In genomic region chr4:181017038-181017437, GRCh38 we compare ENCODE assay signal across 28 cellular contexts.
"Had no signal": no experiment of that assay in that cellular context is flagged by ENCODE, and none has a peak within 500 bp of the region (broad histone marks: within the 10 kb centered on the region; RNA-seq: fewer than 3 reads in every experiment).

No MANE protein-coding gene starts in this region.

- H3K27ac Mint-ChIP-seq: activated CD4-positive, alpha-beta T cell treated with anti-CD3 and anti-CD28 coated beads, Interleukin-2, amount 10 ng/mL, durations not matched to agents 7 days and 5 days; activated CD8-positive, alpha-beta T cell treated with anti-CD3 and anti-CD28 coated beads, Interleukin-2, amount 10 ng/mL, durations not matched to agents 7 days and 5 days; activated naive CD4-positive, alpha-beta T cell treated with anti-CD3 and anti-CD28 coated beads, Interleukin-2, amount 50 U/mL, for 24 hours; activated T-cell treated with anti-CD3 and anti-CD28 coated beads, Interleukin-2, amount 50 U/mL, for 24 hours; activated T-helper 2 cell treated with anti-CD3 and anti-CD28 coated beads, Interferon-gamma antibody, Interleukin-2, Interleukin-4, amounts not matched to agents 10 μg/mL and 5 μg/mL and 100 μg/mL, durations not matched to agents 14 hours and 24 hours and 36 hours; T-helper 17 cell had no signal

- DNase-seq: activated CD4-positive, alpha-beta T cell treated with anti-CD3 and anti-CD28 coated beads, Interleukin-2, amount 10 ng/mL, durations not matched to agents 7 days and 5 days; activated CD4-positive, alpha-beta T cell treated with anti-CD3 and anti-CD28 coated beads, Interleukin-2, amount 50 U/mL, for 48 hours; activated CD8-positive, alpha-beta T cell treated with anti-CD3 and anti-CD28 coated beads, Interleukin-2, amount 10 ng/mL, durations not matched to agents 7 days and 5 days; activated gamma-delta T cell; activated naive CD4-positive, alpha-beta T cell treated with Interleukin-2 at 50 U/mL for 16 hours; activated T-cell treated with anti-CD3 and anti-CD28 coated beads, Interleukin-2, amount 50 U/mL, for 24 hours; adrenal gland; body of pancreas; Kasumi-1; KG1; MM.1S; MV-4-11; NCI-H1105; NCI-H1417 treated with DMSO at 0.1 percent for 48 hours; NCI-H1694; NCI-H1930; NCI-H2081 treated with DMSO at 0.1 percent for 48 hours; NCI-H226; NCI-H524 treated with DMSO at 0.1 percent for 48 hours; NK-92 treated with Interleukin-12 subunit alpha and Interleukin-12 subunit beta, amount 100 ng/mL, for 24 hours; PC-3; Peyer's patch; SIG-M5; T-helper 17 cell; WERI-Rb-1 had no signal

- H3K4me1 Mint-ChIP-seq: activated CD4-positive, alpha-beta T cell treated with anti-CD3 and anti-CD28 coated beads, Interleukin-2, amount 10 ng/mL, durations not matched to agents 7 days and 5 days; activated naive CD4-positive, alpha-beta T cell treated with anti-CD3 and anti-CD28 coated beads, Interleukin-2, amount 50 U/mL, for 24 hours; T-helper 17 cell had no signal

- ATAC-seq: activated CD8-positive, alpha-beta T cell treated with anti-CD3 and anti-CD28 coated beads, Interleukin-2, amount 10 ng/mL, durations not matched to agents 7 days and 5 days; body of pancreas; PC-3; Right ventricle myocardium inferior; T-helper 17 cell had no signal

- H3K4me3 Mint-ChIP-seq: activated CD4-positive, alpha-beta T cell treated with anti-CD3 and anti-CD28 coated beads, Interleukin-2, amount 10 ng/mL, durations not matched to agents 7 days and 5 days; activated CD8-positive, alpha-beta T cell treated with anti-CD3 and anti-CD28 coated beads, Interleukin-2, amount 10 ng/mL, durations not matched to agents 7 days and 5 days; activated naive CD4-positive, alpha-beta T cell treated with anti-CD3 and anti-CD28 coated beads, Interleukin-2, amount 50 U/mL, for 24 hours; activated T-cell treated with anti-CD3 and anti-CD28 coated beads, Interleukin-2, amount 50 U/mL, for 24 hours; T-helper 17 cell had no signal

- H3K27me3 Mint-ChIP-seq: activated CD4-positive, alpha-beta T cell treated with anti-CD3 and anti-CD28 coated beads, Interleukin-2, amount 10 ng/mL, durations not matched to agents 7 days and 5 days; activated naive CD4-positive, alpha-beta T cell treated with anti-CD3 and anti-CD28 coated beads, Interleukin-2, amount 50 U/mL, for 24 hours; activated T-cell treated with anti-CD3 and anti-CD28 coated beads, Interleukin-2, amount 50 U/mL, for 24 hours; T-helper 17 cell had no signal
